Comparison of ENCODE assay signal across 30 cellular contexts in the genomic region with DNA sequence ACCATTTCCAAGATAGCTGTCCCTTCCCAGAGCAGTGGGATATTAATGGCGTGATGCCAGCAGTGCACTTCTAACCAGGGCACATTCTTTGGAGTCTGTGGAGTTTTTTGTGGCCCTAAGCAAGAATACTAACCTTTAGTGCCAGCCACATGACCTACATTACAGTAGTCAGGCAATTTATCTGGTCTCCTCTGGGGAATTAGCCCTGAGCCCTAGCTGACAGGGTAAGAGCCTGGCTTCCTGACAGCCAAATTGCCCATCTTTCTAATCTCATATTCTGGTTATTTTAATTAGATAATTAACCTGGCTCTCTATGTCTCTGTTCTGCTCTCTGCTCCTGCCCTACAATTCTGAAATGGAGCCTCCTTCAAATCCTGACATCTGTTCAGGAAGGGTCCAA. TPM values are rescaled to one million over a fixed set of nuclear protein-coding genes. Genes with fewer than 3 reads are reported as not detected.
DNase-seq lines count a peak whose midpoint lies in the region; ATAC-seq, FAIRE-seq and TF ChIP-seq lines count a peak whose summit lies in the region.
"Had no signal": no experiment of that assay in that cellular context is flagged by ENCODE, and none has a peak within 500 bp of the region (broad histone marks: within the 10 kb centered on the region; RNA-seq: fewer than 3 reads in every experiment).

No MANE protein-coding gene starts in this region.

- POLR2A ChIA-PET in naive thymus-derived CD8-positive, alpha-beta T cell (lab: Charles Lee), result interaction anchor here (0.7 kb wide), 1 partner anchor 45 kb away, joined by 3 read pairs; no protein-coding TSS in a partner anchor

- H3K9me3 ChIP-seq in BE2C, result no peaks in the 10 kb centered on the region; the same call in 1 of the 2 replicates
- H3K9me3 ChIP-seq: Caco-2, SJSA1 had no signal

- peaks cover 16% of the 10 kb centered on the region for H3K4me1 ChIP-seq in BE2C

- DNase-seq in BE2C (peak; percentile 90), D341Med (ENCODE audit: low spot score) (peak; percentile 67), SK-MEL-5 (ENCODE audit: low read depth, low spot score) (peak; percentile 89), epithelial cell of prostate (ENCODE audit: low read depth, low spot score) (no peak), GM12892 (ENCODE audit: insufficient read length) (no peak)
- DNase-seq in stimulated activated naive CD4-positive, alpha-beta T cell treated with Interleukin-2 at 50 U/mL for 16 hours (lab: John Stamatoyannopoulos, UW), result no peak
- DNase-seq in naive thymus-derived CD8-positive, alpha-beta T cell, result no peak
- DNase-seq: Caco-2; CD8-positive, alpha-beta T cell; DMS153; DND-41; IMR-90; KG1; NCI-H1048; NCI-H1417; NCI-H187; NCI-H2081 treated with DMSO at 0.1 percent for 48 hours; NCI-H446; NCI-H526 treated with DMSO at 0.1 percent for 48 hours; NK-92 treated with Interleukin-12 subunit alpha and Interleukin-12 subunit beta, amount 100 ng/mL, for 24 hours; PC-9; Right ventricle myocardium superior; SW 1271 had no signal

- H3K27me3 Mint-ChIP-seq in naive thymus-derived CD8-positive, alpha-beta T cell, result no peaks in the 10 kb centered on the region

- peaks cover 1% of the 10 kb centered on the region; the same call in 1 of the 2 replicates for H3K27me3 ChIP-seq in BE2C
- H3K27me3 ChIP-seq: SJSA1 had no signal

- no peak for ATAC-seq in naive thymus-derived CD8-positive, alpha-beta T cell
- ATAC-seq: CD8-positive, alpha-beta T cell; HCT116 had no signal

- H3K4me1 Mint-ChIP-seq in naive thymus-derived CD8-positive, alpha-beta T cell, result peaks cover 0 to 8% (median 5%) of the 10 kb centered on the region in 4 donors

- H3K36me3 ChIP-seq in BE2C, result no peaks in the 10 kb centered on the region

- no peak for FAIRE-seq in GM12892 (lab: Jason Lieb, UNC)
- FAIRE-seq: GM19239 had no signal

- no peak overlapping the region for H3K4me3 ChIP-seq in BE2C (ENCODE audit: low read depth, low read length)
- H3K4me3 ChIP-seq: PC-9, SJSA1 had no signal

- no peak overlapping the region for H3K4me3 Mint-ChIP-seq in naive thymus-derived CD8-positive, alpha-beta T cell
- H3K4me3 Mint-ChIP-seq: CD8-positive, alpha-beta T cell; T-helper 1 cell treated with Interleukin-12 subunit alpha and Interleukin-12 subunit beta and Interleukin-4 antibody, amounts not matched to agents 30 μg/mL and 1 μg/mL, for 36 hours had no signal

- peak overlapping the region; percentile 30 for H3K27ac ChIP-seq in epithelial cell of prostate
- H3K27ac ChIP-seq: C4-2B, PC-9, SJSA1 had no signal

- no peaks in the 10 kb centered on the region for H3K9me3 Mint-ChIP-seq in naive thymus-derived CD8-positive, alpha-beta T cell
- H3K9me3 Mint-ChIP-seq: CD8-positive, alpha-beta T cell; T-helper 1 cell treated with Interleukin-12 subunit alpha and Interleukin-12 subunit beta and Interleukin-4 antibody, amounts not matched to agents 30 μg/mL and 1 μg/mL, for 36 hours had no signal

- no peak for TF ChIP-seq POLR2A in GM12892 (IDR thresholded peaks at IDR 0.05; ENCODE audit: low read depth, low read length)

- H3K36me3 Mint-ChIP-seq in naive thymus-derived CD8-positive, alpha-beta T cell, result no peaks in the 10 kb centered on the region
- H3K36me3 Mint-ChIP-seq: CD8-positive, alpha-beta T cell had no signal

- no peak for TF ChIP-seq CTCF in BE2C (IDR thresholded peaks at IDR 0.05; ENCODE audit: low read depth, low read length)

- H3K27ac Mint-ChIP-seq in naive thymus-derived CD8-positive, alpha-beta T cell, result peak overlapping the region in 1 of 10 donors; percentile 5
- H3K27ac Mint-ChIP-seq: CD8-positive, alpha-beta T cell; T-helper 1 cell treated with Interleukin-12 subunit alpha and Interleukin-12 subunit beta and Interleukin-4 antibody, amounts not matched to agents 30 μg/mL and 1 μg/mL, for 36 hours had no signal

- in situ Hi-C loops in SK-MEL-5 (cut with HindIII; ENCODE audit: low pct_unique_long_range_greater_than_20kb, low sequenced_read_pairs), result no loop called here

RNA-seq across cellular contexts. Expression of a gene that starts 5.2 kb away (rescaled TPM):
- polyA plus RNA-seq in BE2C (2012; ENCODE audit: insufficient read depth, insufficient read length, low read depth), result not detected
- 1.6 and 2.3 TPM in 2 replicates for total RNA-seq in SK-MEL-5 (2014; rRNA removed; shearing (Covaris generic))
- polyA plus RNA-seq in SK-MEL-5 (2015; cell fraction: cytosol; rRNA removed), result 0.67 TPM in 1 of 2 replicates, not detected in the other
- 3.9 and 9.6 TPM in 2 replicates for polyA plus RNA-seq in SK-MEL-5 (2015; cell fraction: nucleus; rRNA removed)
- 0.61 TPM for polyA plus RNA-seq in GM12892 (2012; ENCODE audit: missing spikeins)
- total RNA-seq in naive thymus-derived CD8-positive, alpha-beta T cell, result not detected
- not detected for polyA plus RNA-seq in naive thymus-derived CD8-positive, alpha-beta T cell
- total RNA-seq: A673; CD8-positive, alpha-beta T cell had no signal

RNA-seq across cellular contexts. Expression of a gene that starts 5.4 kb away (rescaled TPM):
- polyA plus RNA-seq in BE2C (2012; ENCODE audit: insufficient read depth, insufficient read length, low read depth), result 5.8 TPM
- 2.9 and 4.0 TPM in 2 replicates for total RNA-seq in SK-MEL-5 (2014; rRNA removed; shearing (Covaris generic))
- 2.3 and 2.4 TPM in 2 replicates for polyA plus RNA-seq in SK-MEL-5 (2015; cell fraction: cytosol; rRNA removed)
- 25.1 and 67.5 TPM in 2 replicates for polyA plus RNA-seq in SK-MEL-5 (2015; cell fraction: nucleus; rRNA removed)
- 14.5 TPM for polyA plus RNA-seq in GM12892 (2012; ENCODE audit: missing spikeins)
- total RNA-seq in naive thymus-derived CD8-positive, alpha-beta T cell, result 10 to 100 TPM; 25.1 to 28.5 TPM
- polyA plus RNA-seq in naive thymus-derived CD8-positive, alpha-beta T cell, result 1 to 10 TPM; 6.5 to 8.7 (median 7.5) TPM

RNA-seq across cellular contexts. Expression of a gene that starts 33.3 kb away (rescaled TPM):
- 63.8 TPM for polyA plus RNA-seq in BE2C (2012; ENCODE audit: insufficient read depth, insufficient read length, low read depth)
- total RNA-seq in SK-MEL-5 (2014; rRNA removed; shearing (Covaris generic)), result 16.6 and 20.9 TPM in 2 replicates
- 16.7 and 28.5 TPM in 2 replicates for polyA plus RNA-seq in SK-MEL-5 (2015; cell fraction: cytosol; rRNA removed)
- 65.5 and 95.8 TPM in 2 replicates for polyA plus RNA-seq in SK-MEL-5 (2015; cell fraction: nucleus; rRNA removed)
- polyA plus RNA-seq in GM12892 (2012; ENCODE audit: missing spikeins), result 8.5 TPM
- 1 to 10 TPM in 1 of 2 experiments, not detected in 1; 1.0 TPM for total RNA-seq in naive thymus-derived CD8-positive, alpha-beta T cell
- under 1 TPM in 2 of 3 donors, not detected in 1; 0.39 to 0.44 TPM for polyA plus RNA-seq in naive thymus-derived CD8-positive, alpha-beta T cell

RNA-seq across cellular contexts. Expression of a gene that starts 41.8 kb away (rescaled TPM):
- polyA plus RNA-seq in BE2C (2012; ENCODE audit: insufficient read depth, insufficient read length, low read depth), result 249 TPM
- total RNA-seq in SK-MEL-5 (2014; rRNA removed; shearing (Covaris generic)), result 471 and 487 TPM in 2 replicates
- polyA plus RNA-seq in SK-MEL-5 (2015; cell fraction: cytosol; rRNA removed), result 207 and 274 TPM in 2 replicates
- 45.8 and 58.0 TPM in 2 replicates for polyA plus RNA-seq in SK-MEL-5 (2015; cell fraction: nucleus; rRNA removed)
- polyA plus RNA-seq in GM12892 (2012; ENCODE audit: missing spikeins), result 245 TPM
- 10 to 100 TPM; 55.8 to 57.7 TPM for total RNA-seq in naive thymus-derived CD8-positive, alpha-beta T cell
- polyA plus RNA-seq in naive thymus-derived CD8-positive, alpha-beta T cell, result 100 to 1,000 TPM; 161 to 208 (median 195) TPM

RNA-seq across cellular contexts. Expression of a gene that starts 57.0 kb away (rescaled TPM):
- not detected for polyA plus RNA-seq in BE2C (2012; ENCODE audit: insufficient read depth, insufficient read length, low read depth)
- total RNA-seq in SK-MEL-5 (2014; rRNA removed; shearing (Covaris generic)), result not detected in 2 replicates
- polyA plus RNA-seq in SK-MEL-5 (2015; cell fraction: cytosol; rRNA removed), result not detected in 2 replicates
- polyA plus RNA-seq in SK-MEL-5 (2015; cell fraction: nucleus; rRNA removed), result not detected in 2 replicates
- polyA plus RNA-seq in GM12892 (2012; ENCODE audit: missing spikeins), result not detected
- total RNA-seq in naive thymus-derived CD8-positive, alpha-beta T cell, result 1 to 10 TPM in 1 of 2 experiments, under 1 TPM in 1; 0.26 to 1.2 TPM
- under 1 TPM in 1 of 3 donors, not detected in 2; 0.14 TPM for polyA plus RNA-seq in naive thymus-derived CD8-positive, alpha-beta T cell
- total RNA-seq: A673; Caco-2; CD8-positive, alpha-beta T cell; H4; IMR-90; PC-9; SJSA1 had no signal
- polyA plus RNA-seq: IMR-90 had no signal

Comparison
In these comparisons a context has a peak if more than half of its experiments do, and no peak if none do; other contexts are left out.
1. DNase-seq: peak in BE2C (single experiment), D341Med (single experiment) and SK-MEL-5 (single experiment); none in epithelial cell of prostate (single experiment), stimulated activated naive CD4-positive, alpha-beta T cell treated with Interleukin-2 at 50 U/mL for 16 hours (single experiment), GM12892 (single experiment) and naive thymus-derived CD8-positive, alpha-beta T cell (0 of 10).